ENCODE assay signal across 7 cellular contexts in the genomic region with DNA sequence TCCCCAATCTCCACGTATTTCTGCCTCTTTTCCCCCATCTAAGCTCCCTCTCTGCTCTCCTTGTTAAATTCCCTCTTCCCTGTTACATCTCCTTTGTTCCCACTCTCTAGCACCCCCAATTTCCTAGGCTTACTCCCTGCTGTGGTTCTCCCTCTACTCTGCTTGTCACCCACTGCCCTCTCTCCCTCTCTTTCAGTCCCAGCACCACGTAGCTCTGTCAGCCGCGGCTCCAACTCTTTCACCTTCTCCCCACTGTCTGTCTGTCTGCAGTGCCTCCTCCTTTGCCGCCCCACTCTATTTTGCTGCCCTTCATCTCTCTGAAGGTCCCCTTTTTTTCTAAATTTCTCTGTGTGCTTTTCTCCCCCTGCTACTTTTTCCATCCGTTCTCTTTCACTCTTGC. TPM values are rescaled to one million over a fixed set of nuclear protein-coding genes. Genes with fewer than 3 reads are reported as not detected.
DNase-seq lines count a peak whose midpoint lies in the region; ATAC-seq, FAIRE-seq and TF ChIP-seq lines count a peak whose summit lies in the region.

No MANE protein-coding gene starts in this region.

- H2AFZ ChIP-seq in hepatocyte = peak overlapping the region; percentile 77

- H3K9me3 ChIP-seq in hepatocyte (ENCODE audit: low read depth) (peaks cover 26% of the 10 kb centered on the region), small intestine (ENCODE audit: control insufficient read depth, low read depth) (peaks cover 2% of the 10 kb centered on the region)

- FAIRE-seq in small intestine (lab: Jason Lieb, UNC) = no peak

- DNase-seq in HCEC 1CT = peak; percentile 12
- no peak for DNase-seq in activated B cell treated with CpG ODN at 0.5 μM for 24 hours
- peak; percentile 6 for DNase-seq in hepatocyte (ENCODE audit: low spot score)
- DNase-seq in small intestine = peak; percentile 0
- DNase-seq in inferior parietal cortex (ENCODE audit: extremely low spot score) = no peak

- peaks cover 52% of the 10 kb centered on the region for H3K79me2 ChIP-seq in hepatocyte

- peaks cover 35% of the 10 kb centered on the region for H3K9me3 Mint-ChIP-seq in activated B cell treated with CpG ODN at 0.5 μM for 24 hours

- H3K27me3 ChIP-seq in hepatocyte (no peaks in the 10 kb centered on the region), small intestine (ENCODE audit: control insufficient read depth in 2 of 2, insufficient read depth in 2 of 2, low read length in 2 of 2) (peaks cover 0 to 2% of the 10 kb centered on the region in 2 donors)

- peak overlapping the region; percentile 93 for H3K4me2 ChIP-seq in hepatocyte

- H3K4me3 Mint-ChIP-seq in activated B cell treated with CpG ODN at 0.5 μM for 24 hours = peak overlapping the region; percentile 98

- H4K20me1 ChIP-seq in hepatocyte (ENCODE audit: insufficient read depth, poor library complexity, severe bottlenecking) = no peaks in the 10 kb centered on the region

- intact Hi-C loops in activated B cell treated with CpG ODN at 0.5 μM for 24 hours (cut with micrococcal nuclease) = loop anchor here (2.0 to 10.0 kb wide), 3 partner anchors 44 to 300 kb away; a partner anchor contains a TSS

- POLR2A ChIA-PET in activated B cell treated with CpG ODN at 0.5 μM for 24 hours (lab: Charles Lee) = interaction anchor here (0.6 to 1.7 kb wide), 3 partner anchors 46 to 596 kb away, joined by 4 to 10 read pairs (median 4); a partner anchor contains a TSS

- TF ChIP-seq CTCF in activated B cell treated with CpG ODN at 0.5 μM for 24 hours (IDR thresholded peaks at IDR 0.05) (no peak), hepatocyte (IDR thresholded peaks at IDR 0.05; ENCODE audit: poor library complexity) (no peak)

- 5% methylated on average over 6 of the region's 6 CpGs for WGBS in hepatocyte (ENCODE audit: low lambda C conversion rate, missing lambda C conversion rate)
- WGBS in small intestine, 3 donors = 11 to 18% (median 13%) methylated on average over 6 of the region's 6 CpGs

- CTCF ChIA-PET in activated B cell treated with CpG ODN at 0.5 μM for 24 hours (lab: Charles Lee) = no interaction called here

- peaks cover 7% of the 10 kb centered on the region for H3K4me1 ChIP-seq in hepatocyte (ENCODE audit: insufficient read depth)
- H3K4me1 ChIP-seq in small intestine (ENCODE audit: control insufficient read depth in 2 of 2, insufficient read depth in 1 of 2, low read depth in 1 of 2, low read length in 1 of 2) = peaks cover 0 to 5% of the 10 kb centered on the region in 2 donors

- peaks cover 62% of the 10 kb centered on the region for H3K36me3 Mint-ChIP-seq in activated B cell treated with CpG ODN at 0.5 μM for 24 hours (ENCODE audit: low read depth)

- H3K27ac ChIP-seq in hepatocyte = peak overlapping the region; percentile 93
- H3K27ac ChIP-seq in small intestine (ENCODE audit: low read depth in 1 of 2, low read length in 1 of 2) = no peak overlapping the region

- H3K36me3 ChIP-seq in hepatocyte (replicated peaks; ENCODE audit: insufficient read depth, low read depth) (peaks cover 15% of the 10 kb centered on the region), small intestine (ENCODE audit: control insufficient read depth in 2 of 2, insufficient read depth in 2 of 2, low read length in 2 of 2) (peaks cover 5 to 13% of the 10 kb centered on the region in 2 donors)

- H3K4me1 Mint-ChIP-seq in activated B cell treated with CpG ODN at 0.5 μM for 24 hours = peaks cover 33% of the 10 kb centered on the region

- H3K4me3 ChIP-seq in hepatocyte (peak overlapping the region; percentile 67), small intestine (ENCODE audit: low read depth in 1 of 2, low read length in 2 of 2) (peak overlapping the region; percentile 87)

- peak overlapping the region; percentile 94 for H3K27ac Mint-ChIP-seq in activated B cell treated with CpG ODN at 0.5 μM for 24 hours

- no peaks in the 10 kb centered on the region for H3K9me2 ChIP-seq in hepatocyte (replicated peaks; ENCODE audit: insufficient read depth)

- ATAC-seq in activated B cell treated with CpG ODN at 0.5 μM for 24 hours (ENCODE audit: low read depth) (no peak), GM19035 (IDR thresholded peaks at IDR 0.05; ENCODE audit: unreplicated experiment) (no peak), HG03045 (IDR thresholded peaks at IDR 0.05; ENCODE audit: unreplicated experiment) (no peak)

- H3K27me3 Mint-ChIP-seq in activated B cell treated with CpG ODN at 0.5 μM for 24 hours = no peaks in the 10 kb centered on the region

RNA-seq across cellular contexts. Expression of a gene that starts 1.0 kb away (rescaled TPM):
- 34.7 and 42.7 TPM in 2 replicates for total RNA-seq in activated B cell treated with CpG ODN at 0.5 μM for 24 hours
- total RNA-seq in hepatocyte = 21.8 and 22.7 TPM in 2 replicates
- polyA plus RNA-seq in hepatocyte = 4.1 and 5.2 TPM in 2 replicates
- 1 to 10 TPM; 4.1 to 9.7 (median 7.6) TPM for polyA plus RNA-seq in small intestine

RNA-seq across cellular contexts. Expression of a gene that starts 45.2 kb away (rescaled TPM):
- total RNA-seq in activated B cell treated with CpG ODN at 0.5 μM for 24 hours (7.3 and 7.4 TPM in 2 replicates), hepatocyte (9.1 and 10.7 TPM in 2 replicates)
- polyA plus RNA-seq in hepatocyte (4.6 and 7.8 TPM in 2 replicates), small intestine (1 to 10 TPM; 1.1 to 2.5 (median 1.9) TPM)

RNA-seq across cellular contexts. Expression of a gene that starts 45.9 kb away (rescaled TPM):
- total RNA-seq in activated B cell treated with CpG ODN at 0.5 μM for 24 hours (18.1 and 18.4 TPM in 2 replicates), hepatocyte (7.4 and 10.1 TPM in 2 replicates)
- polyA plus RNA-seq in hepatocyte (3.4 and 4.8 TPM in 2 replicates), small intestine (1 to 10 TPM; 3.8 to 7.6 (median 5.1) TPM)

Comparison
In these comparisons a context has a peak if more than half of its experiments do, and no peak if none do; other contexts are left out.
1. DNase-seq: peak in HCEC 1CT (single experiment), hepatocyte (single experiment) and small intestine (single experiment); none in activated B cell treated with CpG ODN at 0.5 μM for 24 hours (single experiment) and inferior parietal cortex (single experiment).